1 cellular context compared by ENCODE assay signal in the genomic region with DNA sequence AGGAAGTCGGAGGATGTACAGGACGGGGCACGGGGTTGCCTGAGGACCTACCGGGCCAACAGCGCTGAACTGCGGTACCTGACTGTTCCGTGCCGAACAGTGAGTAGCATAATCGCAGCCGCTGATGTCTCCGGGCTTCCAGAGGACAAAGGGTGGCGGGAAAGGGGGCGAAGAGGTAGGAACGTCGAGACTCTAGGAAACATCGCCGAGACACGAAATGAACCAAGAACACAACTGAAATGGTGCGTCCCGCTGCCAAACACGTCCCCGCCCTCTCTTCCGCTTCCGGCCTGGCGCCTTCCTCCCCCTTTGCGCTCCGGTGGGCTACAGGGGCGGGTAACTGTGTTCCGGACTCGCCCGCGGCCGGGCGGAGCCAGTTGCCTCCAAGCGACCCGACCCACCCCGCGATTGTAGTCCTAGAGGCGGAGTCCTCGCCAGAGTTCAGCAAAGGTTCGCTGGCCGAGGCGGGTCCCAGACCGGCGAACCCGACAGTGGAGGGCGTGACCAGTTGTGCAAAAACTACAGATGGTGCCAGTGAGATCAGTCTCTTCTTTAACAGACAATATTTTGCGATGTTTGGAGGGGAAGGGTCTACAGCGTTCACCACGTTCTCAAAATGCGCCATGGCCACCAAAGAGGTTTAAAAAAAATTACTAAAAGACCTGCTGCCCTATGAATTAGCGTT.
TF ChIP-seq lines count a peak whose summit lies in the region.

A gene (minus strand): TSS at position 257 of the 685 bp plus-strand sequence. CDS start 54 bp downstream, at position 203.

TF ChIP-seq in K562, 482 proteins besides CTCF, POLR2A, EP300 and RAD21 (continued from another document and continues in another):
- peak; percentile 35; the same call in 1 of the 2 replicates for TF ChIP-seq LCOR (CRISPR knock-in tag; IDR thresholded peaks at IDR 0.05)
- TF ChIP-seq, protein P1, sequence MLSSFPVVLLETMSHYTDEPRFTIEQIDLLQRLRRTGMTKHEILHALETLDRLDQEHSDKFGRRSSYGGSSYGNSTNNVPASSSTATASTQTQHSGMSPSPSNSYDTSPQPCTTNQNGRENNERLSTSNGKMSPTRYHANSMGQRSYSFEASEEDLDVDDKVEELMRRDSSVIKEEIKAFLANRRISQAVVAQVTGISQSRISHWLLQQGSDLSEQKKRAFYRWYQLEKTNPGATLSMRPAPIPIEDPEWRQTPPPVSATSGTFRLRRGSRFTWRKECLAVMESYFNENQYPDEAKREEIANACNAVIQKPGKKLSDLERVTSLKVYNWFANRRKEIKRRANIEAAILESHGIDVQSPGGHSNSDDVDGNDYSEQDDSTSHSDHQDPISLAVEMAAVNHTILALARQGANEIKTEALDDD (IDR thresholded peaks at IDR 0.05): 0 out of 2 replicates have a peak, but pooled peaks have one; percentile 32
- TF ChIP-seq ZNF197 (CRISPR knock-in tag; IDR thresholded peaks at IDR 0.05; ENCODE audit: low read depth): no peak
- peak; percentile 9 for TF ChIP-seq FOS (IDR thresholded peaks at IDR 0.05; ENCODE audit: extremely low read depth, insufficient read length)
- no peak for TF ChIP-seq NUFIP1 (IDR thresholded peaks at IDR 0.05; ENCODE audit: partially characterized antibody)
- TF ChIP-seq ZFP36 (IDR thresholded peaks at IDR 0.05; ENCODE audit: low read depth, low read length, partially characterized antibody): peak; percentile 33
- TF ChIP-seq KLF1 (tag; IDR thresholded peaks at IDR 0.05): peak; percentile 78; the same call in 1 of the 2 replicates
- TF ChIP-seq POLR2AphosphoS2 (IDR thresholded peaks at IDR 0.05; ENCODE audit: low read length): no peak
- no peak for TF ChIP-seq EWSR1 (IDR thresholded peaks at IDR 0.05; ENCODE audit: borderline replicate concordance, low read depth, partially characterized antibody)
- TF ChIP-seq, protein P2, sequence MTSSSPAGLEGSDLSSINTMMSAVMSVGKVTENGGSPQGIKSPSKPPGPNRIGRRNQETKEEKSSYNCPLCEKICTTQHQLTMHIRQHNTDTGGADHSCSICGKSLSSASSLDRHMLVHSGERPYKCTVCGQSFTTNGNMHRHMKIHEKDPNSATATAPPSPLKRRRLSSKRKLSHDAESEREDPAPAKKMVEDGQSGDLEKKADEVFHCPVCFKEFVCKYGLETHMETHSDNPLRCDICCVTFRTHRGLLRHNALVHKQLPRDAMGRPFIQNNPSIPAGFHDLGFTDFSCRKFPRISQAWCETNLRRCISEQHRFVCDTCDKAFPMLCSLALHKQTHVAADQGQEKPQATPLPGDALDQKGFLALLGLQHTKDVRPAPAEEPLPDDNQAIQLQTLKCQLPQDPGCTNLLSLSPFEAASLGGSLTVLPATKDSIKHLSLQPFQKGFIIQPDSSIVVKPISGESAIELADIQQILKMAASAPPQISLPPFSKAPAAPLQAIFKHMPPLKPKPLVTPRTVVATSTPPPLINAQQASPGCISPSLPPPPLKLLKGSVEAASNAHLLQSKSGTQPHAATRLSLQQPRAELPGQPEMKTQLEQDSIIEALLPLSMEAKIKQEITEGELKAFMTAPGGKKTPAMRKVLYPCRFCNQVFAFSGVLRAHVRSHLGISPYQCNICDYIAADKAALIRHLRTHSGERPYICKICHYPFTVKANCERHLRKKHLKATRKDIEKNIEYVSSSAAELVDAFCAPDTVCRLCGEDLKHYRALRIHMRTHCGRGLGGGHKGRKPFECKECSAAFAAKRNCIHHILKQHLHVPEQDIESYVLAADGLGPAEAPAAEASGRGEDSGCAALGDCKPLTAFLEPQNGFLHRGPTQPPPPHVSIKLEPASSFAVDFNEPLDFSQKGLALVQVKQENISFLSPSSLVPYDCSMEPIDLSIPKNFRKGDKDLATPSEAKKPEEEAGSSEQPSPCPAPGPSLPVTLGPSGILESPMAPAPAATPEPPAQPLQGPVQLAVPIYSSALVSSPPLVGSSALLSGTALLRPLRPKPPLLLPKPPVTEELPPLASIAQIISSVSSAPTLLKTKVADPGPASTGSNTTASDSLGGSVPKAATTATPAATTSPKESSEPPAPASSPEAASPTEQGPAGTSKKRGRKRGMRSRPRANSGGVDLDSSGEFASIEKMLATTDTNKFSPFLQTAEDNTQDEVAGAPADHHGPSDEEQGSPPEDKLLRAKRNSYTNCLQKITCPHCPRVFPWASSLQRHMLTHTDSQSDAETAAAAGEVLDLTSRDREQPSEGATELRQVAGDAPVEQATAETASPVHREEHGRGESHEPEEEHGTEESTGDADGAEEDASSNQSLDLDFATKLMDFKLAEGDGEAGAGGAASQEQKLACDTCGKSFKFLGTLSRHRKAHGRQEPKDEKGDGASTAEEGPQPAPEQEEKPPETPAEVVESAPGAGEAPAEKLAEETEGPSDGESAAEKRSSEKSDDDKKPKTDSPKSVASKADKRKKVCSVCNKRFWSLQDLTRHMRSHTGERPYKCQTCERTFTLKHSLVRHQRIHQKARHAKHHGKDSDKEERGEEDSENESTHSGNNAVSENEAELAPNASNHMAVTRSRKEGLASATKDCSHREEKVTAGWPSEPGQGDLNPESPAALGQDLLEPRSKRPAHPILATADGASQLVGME (CRISPR knock-in tag; IDR thresholded peaks at IDR 0.05): peak; percentile 86
- no peak for TF ChIP-seq FOSL1 (tag; conservative IDR thresholded peaks at IDR 0.05)
- no peak for TF ChIP-seq PCBP1 (IDR thresholded peaks at IDR 0.05; ENCODE audit: low read depth, low read length, poor library complexity, severe bottlenecking)
- no peak for TF ChIP-seq RUNX1 (IDR thresholded peaks at IDR 0.05; ENCODE audit: low read depth)
- TF ChIP-seq NEUROD1 (IDR thresholded peaks at IDR 0.05; ENCODE audit: borderline replicate concordance, low read depth, low read length, partially characterized antibody): peak; percentile 78
- no peak for TF ChIP-seq YBX1 (IDR thresholded peaks at IDR 0.05)
- TF ChIP-seq, protein P3, sequence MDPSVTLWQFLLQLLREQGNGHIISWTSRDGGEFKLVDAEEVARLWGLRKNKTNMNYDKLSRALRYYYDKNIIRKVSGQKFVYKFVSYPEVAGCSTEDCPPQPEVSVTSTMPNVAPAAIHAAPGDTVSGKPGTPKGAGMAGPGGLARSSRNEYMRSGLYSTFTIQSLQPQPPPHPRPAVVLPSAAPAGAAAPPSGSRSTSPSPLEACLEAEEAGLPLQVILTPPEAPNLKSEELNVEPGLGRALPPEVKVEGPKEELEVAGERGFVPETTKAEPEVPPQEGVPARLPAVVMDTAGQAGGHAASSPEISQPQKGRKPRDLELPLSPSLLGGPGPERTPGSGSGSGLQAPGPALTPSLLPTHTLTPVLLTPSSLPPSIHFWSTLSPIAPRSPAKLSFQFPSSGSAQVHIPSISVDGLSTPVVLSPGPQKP (CRISPR knock-in tag; IDR thresholded peaks at IDR 0.05): no peak
- TF ChIP-seq NCOA4 (IDR thresholded peaks at IDR 0.05; ENCODE audit: partially characterized antibody): no peak
- TF ChIP-seq MXI1 (IDR thresholded peaks at IDR 0.05; ENCODE audit: low read depth, low read length): 0 out of 2 replicates have a peak, but pooled peaks have one; percentile 34
- TF ChIP-seq, protein P4, sequence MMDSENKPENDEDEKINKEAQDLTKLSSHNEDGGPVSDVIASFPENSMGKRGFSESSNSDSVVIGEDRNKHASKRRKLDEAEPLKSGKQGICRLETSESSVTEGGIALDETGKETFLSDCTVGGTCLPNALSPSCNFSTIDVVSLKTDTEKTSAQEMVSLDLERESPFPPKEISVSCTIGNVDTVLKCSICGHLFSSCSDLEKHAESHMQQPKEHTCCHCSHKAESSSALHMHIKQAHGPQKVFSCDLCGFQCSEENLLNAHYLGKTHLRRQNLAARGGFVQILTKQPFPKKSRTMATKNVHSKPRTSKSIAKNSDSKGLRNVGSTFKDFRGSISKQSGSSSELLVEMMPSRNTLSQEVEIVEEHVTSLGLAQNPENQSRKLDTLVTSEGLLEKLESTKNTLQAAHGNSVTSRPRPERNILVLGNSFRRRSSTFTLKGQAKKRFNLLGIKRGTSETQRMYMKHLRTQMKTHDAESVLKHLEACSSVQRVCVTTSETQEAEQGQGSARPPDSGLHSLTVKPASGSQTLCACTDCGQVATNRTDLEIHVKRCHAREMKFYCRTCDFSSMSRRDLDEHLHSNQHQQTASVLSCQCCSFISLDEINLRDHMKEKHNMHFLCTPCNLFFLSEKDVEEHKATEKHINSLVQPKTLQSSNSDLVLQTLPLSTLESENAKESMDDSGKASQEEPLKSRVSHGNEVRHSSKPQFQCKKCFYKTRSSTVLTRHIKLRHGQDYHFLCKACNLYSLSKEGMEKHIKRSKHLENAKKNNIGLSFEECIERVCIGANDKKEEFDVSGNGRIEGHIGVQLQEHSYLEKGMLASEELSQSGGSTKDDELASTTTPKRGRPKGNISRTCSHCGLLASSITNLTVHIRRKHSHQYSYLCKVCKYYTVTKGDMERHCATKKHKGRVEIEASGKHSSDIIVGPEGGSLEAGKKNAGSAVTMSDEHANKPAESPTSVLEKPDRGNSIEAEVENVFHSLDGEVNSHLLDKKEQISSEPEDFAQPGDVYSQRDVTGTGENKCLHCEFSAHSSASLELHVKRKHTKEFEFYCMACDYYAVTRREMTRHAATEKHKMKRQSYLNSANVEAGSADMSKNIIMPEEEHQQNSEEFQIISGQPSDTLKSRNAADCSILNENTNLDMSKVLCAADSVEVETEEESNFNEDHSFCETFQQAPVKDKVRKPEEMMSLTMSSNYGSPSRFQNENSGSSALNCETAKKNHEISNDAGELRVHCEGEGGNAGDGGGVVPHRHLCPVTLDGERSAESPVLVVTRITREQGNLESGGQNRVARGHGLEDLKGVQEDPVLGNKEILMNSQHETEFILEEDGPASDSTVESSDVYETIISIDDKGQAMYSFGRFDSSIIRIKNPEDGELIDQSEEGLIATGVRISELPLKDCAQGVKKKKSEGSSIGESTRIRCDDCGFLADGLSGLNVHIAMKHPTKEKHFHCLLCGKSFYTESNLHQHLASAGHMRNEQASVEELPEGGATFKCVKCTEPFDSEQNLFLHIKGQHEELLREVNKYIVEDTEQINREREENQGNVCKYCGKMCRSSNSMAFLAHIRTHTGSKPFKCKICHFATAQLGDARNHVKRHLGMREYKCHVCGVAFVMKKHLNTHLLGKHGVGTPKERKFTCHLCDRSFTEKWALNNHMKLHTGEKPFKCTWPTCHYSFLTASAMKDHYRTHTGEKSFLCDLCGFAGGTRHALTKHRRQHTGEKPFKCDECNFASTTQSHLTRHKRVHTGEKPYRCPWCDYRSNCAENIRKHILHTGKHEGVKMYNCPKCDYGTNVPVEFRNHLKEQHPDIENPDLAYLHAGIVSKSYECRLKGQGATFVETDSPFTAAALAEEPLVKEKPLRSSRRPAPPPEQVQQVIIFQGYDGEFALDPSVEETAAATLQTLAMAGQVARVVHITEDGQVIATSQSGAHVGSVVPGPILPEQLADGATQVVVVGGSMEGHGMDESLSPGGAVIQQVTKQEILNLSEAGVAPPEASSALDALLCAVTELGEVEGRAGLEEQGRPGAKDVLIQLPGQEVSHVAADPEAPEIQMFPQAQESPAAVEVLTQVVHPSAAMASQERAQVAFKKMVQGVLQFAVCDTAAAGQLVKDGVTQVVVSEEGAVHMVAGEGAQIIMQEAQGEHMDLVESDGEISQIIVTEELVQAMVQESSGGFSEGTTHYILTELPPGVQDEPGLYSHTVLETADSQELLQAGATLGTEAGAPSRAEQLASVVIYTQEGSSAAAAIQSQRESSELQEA (IDR thresholded peaks at IDR 0.05; ENCODE audit: low read depth): no peak
- TF ChIP-seq GABPB1 (CRISPR knock-in tag; IDR thresholded peaks at IDR 0.05): peak; percentile 100
- TF ChIP-seq NR3C1 (CRISPR knock-in tag; IDR thresholded peaks at IDR 0.05): no peak
- TF ChIP-seq, protein P5, sequence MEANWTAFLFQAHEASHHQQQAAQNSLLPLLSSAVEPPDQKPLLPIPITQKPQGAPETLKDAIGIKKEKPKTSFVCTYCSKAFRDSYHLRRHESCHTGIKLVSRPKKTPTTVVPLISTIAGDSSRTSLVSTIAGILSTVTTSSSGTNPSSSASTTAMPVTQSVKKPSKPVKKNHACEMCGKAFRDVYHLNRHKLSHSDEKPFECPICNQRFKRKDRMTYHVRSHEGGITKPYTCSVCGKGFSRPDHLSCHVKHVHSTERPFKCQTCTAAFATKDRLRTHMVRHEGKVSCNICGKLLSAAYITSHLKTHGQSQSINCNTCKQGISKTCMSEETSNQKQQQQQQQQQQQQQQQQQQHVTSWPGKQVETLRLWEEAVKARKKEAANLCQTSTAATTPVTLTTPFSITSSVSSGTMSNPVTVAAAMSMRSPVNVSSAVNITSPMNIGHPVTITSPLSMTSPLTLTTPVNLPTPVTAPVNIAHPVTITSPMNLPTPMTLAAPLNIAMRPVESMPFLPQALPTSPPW (CRISPR knock-in tag; IDR thresholded peaks at IDR 0.05): peak; percentile 78
- no peak for TF ChIP-seq ZNF143 (CRISPR knock-in tag; IDR thresholded peaks at IDR 0.05)
- TF ChIP-seq BCL6 (CRISPR knock-in tag; IDR thresholded peaks at IDR 0.05): no peak
- TF ChIP-seq, protein P6, sequence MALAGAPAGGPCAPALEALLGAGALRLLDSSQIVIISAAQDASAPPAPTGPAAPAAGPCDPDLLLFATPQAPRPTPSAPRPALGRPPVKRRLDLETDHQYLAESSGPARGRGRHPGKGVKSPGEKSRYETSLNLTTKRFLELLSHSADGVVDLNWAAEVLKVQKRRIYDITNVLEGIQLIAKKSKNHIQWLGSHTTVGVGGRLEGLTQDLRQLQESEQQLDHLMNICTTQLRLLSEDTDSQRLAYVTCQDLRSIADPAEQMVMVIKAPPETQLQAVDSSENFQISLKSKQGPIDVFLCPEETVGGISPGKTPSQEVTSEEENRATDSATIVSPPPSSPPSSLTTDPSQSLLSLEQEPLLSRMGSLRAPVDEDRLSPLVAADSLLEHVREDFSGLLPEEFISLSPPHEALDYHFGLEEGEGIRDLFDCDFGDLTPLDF (CRISPR knock-in tag; IDR thresholded peaks at IDR 0.05): no peak
- no peak for TF ChIP-seq GTF2F1 (IDR thresholded peaks at IDR 0.05; ENCODE audit: low read depth, low read length)
- TF ChIP-seq, protein P7, sequence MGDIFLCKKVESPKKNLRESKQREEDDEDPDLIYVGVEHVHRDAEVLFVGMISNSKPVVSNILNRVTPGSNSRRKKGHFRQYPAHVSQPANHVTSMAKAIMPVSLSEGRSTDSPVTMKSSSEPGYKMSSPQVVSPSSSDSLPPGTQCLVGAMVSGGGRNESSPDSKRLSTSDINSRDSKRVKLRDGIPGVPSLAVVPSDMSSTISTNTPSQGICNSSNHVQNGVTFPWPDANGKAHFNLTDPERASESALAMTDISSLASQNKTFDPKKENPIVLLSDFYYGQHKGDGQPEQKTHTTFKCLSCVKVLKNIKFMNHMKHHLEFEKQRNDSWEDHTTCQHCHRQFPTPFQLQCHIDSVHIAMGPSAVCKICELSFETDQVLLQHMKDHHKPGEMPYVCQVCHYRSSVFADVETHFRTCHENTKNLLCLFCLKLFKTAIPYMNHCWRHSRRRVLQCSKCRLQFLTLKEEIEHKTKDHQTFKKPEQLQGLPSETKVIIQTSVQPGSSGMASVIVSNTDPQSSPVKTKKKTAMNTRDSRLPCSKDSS (IDR thresholded peaks at IDR 0.05; ENCODE audit: low read depth, partially characterized antibody): no peak
- TF ChIP-seq SP2 (IDR thresholded peaks at IDR 0.05; ENCODE audit: extremely low read depth, low read depth, low read length, poor library complexity, severe bottlenecking): no peak
- peak in 1 of 2 experiments; percentile 24; a peak in 1 of 4 replicates for TF ChIP-seq ETV6 (IDR thresholded peaks at IDR 0.05; ENCODE audit: borderline replicate concordance in 1 of 2, low read depth in 2 of 2, low read length in 1 of 2)
- no peak for TF ChIP-seq ETV6 (CRISPR knock-in tag; IDR thresholded peaks at IDR 0.05; ENCODE audit: borderline replicate concordance)
- TF ChIP-seq ZNF589 (CRISPR knock-in tag; IDR thresholded peaks at IDR 0.05; ENCODE audit: low read depth): no peak
- no peak for TF ChIP-seq SMARCC2 (IDR thresholded peaks at IDR 0.05; ENCODE audit: low read depth)
- TF ChIP-seq ETV5 (CRISPR knock-in tag; IDR thresholded peaks at IDR 0.05; ENCODE audit: low read depth): peak; percentile 75
- no peak for TF ChIP-seq DACH1 (IDR thresholded peaks at IDR 0.05; ENCODE audit: partially characterized antibody)
- no peak for TF ChIP-seq ZNF140 (CRISPR knock-in tag; IDR thresholded peaks at IDR 0.05)
- TF ChIP-seq RAD51 (IDR thresholded peaks at IDR 0.05; ENCODE audit: borderline replicate concordance, low read depth): no peak
- TF ChIP-seq XRCC4 (IDR thresholded peaks at IDR 0.05; ENCODE audit: extremely low read depth, insufficient read depth, insufficient read length): no peak
